In the genomic region with DNA sequence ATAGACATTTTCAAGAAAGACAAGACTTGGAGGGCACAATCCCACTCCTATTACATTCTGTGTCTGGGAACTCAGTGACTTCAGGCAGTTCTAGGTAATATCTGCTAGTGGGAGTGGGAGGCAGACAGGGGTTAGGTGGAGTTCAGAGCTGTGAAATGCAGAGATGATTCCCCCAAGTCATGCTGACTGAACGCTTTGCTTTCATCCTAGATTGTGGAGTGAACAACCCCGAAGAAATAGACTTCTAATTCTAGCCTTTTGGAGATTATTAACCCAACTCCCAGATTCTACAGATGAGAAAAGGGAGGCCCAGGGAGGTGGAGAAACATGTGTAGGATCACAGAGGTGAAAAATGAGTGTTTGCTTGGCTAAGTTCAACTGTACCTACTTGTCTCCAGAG, we compare ENCODE assay signal across 18 cellular contexts.
DNase-seq lines count a peak whose midpoint lies in the region; FAIRE-seq and TF ChIP-seq lines count a peak whose summit lies in the region.
"Had no signal": no experiment of that assay in that cellular context is flagged by ENCODE, and none has a peak within 500 bp of the region (broad histone marks: within the 10 kb centered on the region; RNA-seq: fewer than 3 reads in every experiment).

No MANE protein-coding gene starts in this region.

- no TSS peak for BruUV-seq in MCF 10A (replicated peaks; lab: Mats Ljungman, UMichigan)

- no peaks in the 10 kb centered on the region for H3K4me1 ChIP-seq in breast epithelium
- H3K4me1 ChIP-seq in keratinocyte (ENCODE audit: control insufficient read depth, extremely low read depth, insufficient read depth, low read length) = peaks cover 3% of the 10 kb centered on the region
- no peaks in the 10 kb centered on the region for H3K4me1 ChIP-seq in smooth muscle cell (ENCODE audit: low read depth)
- H3K4me1 ChIP-seq: SJCRH30 had no signal

- H2AFZ ChIP-seq in keratinocyte (ENCODE audit: control insufficient read depth, low read length) (no peak overlapping the region), smooth muscle cell (ENCODE audit: low read depth) (no peak overlapping the region)
- H2AFZ ChIP-seq: GM23338 had no signal

- TF ChIP-seq CTCF in breast epithelium (IDR thresholded peaks at IDR 0.05) = no peak
- TF ChIP-seq CTCF in MCF 10A (IDR thresholded peaks at IDR 0.05; ENCODE audit: unreplicated experiment) = no peak
- TF ChIP-seq CTCF in keratinocyte (optimal IDR thresholded peaks at IDR 0.05 in 1 of 3, IDR thresholded peaks at IDR 0.05 in 1 of 3, conservative IDR thresholded peaks at IDR 0.05 in 1 of 3; ENCODE audit: extremely low read depth in 1 of 3, insufficient read depth in 2 of 3, low read length in 3 of 3) = no peak
- no peak for TF ChIP-seq CTCF in smooth muscle cell (IDR thresholded peaks at IDR 0.05; ENCODE audit: borderline replicate concordance, insufficient read depth, poor library complexity, severe bottlenecking)
- no peak for TF ChIP-seq CTCF in endothelial cell (IDR thresholded peaks at IDR 0.05; ENCODE audit: unreplicated experiment)

- H3K27me3 Mint-ChIP-seq in MCF 10A (ENCODE audit: insufficient read depth, unreplicated experiment) = no peaks in the 10 kb centered on the region
- H3K27me3 Mint-ChIP-seq in endothelial cell (ENCODE audit: unreplicated experiment) = peaks cover 2% of the 10 kb centered on the region

- intact Hi-C loops in breast epithelium (cut with DNase I; ENCODE audit: low total_unique reads) (no loop called here), MCF 10A (cut with micrococcal nuclease) (no loop called here)

- WGBS in smooth muscle cell (ENCODE audit: low lambda C conversion rate) = 47% methylated on average over 2 of the region's 2 CpGs

- peaks cover 28% of the 10 kb centered on the region for H3K9me3 Mint-ChIP-seq in MCF 10A (ENCODE audit: unreplicated experiment)
- H3K9me3 Mint-ChIP-seq in endothelial cell (ENCODE audit: unreplicated experiment) = no peaks in the 10 kb centered on the region
- H3K9me3 Mint-ChIP-seq: GM23338 had no signal

- no peaks in the 10 kb centered on the region for H3K36me3 ChIP-seq in breast epithelium
- H3K36me3 ChIP-seq in keratinocyte (ENCODE audit: control insufficient read depth in 2 of 2, extremely low read depth in 1 of 2, insufficient read depth in 2 of 2, low read length in 2 of 2) = no peaks in the 10 kb centered on the region
- H3K36me3 ChIP-seq in smooth muscle cell (ENCODE audit: low read depth) = no peaks in the 10 kb centered on the region
- H3K36me3 ChIP-seq: SJCRH30 had no signal

- dilution Hi-C loops in keratinocyte (cut with MboI; ENCODE audit: extremely low pct_ligation_motif_present, low sequenced_read_pairs) = no loop called here

- H3K27me3 ChIP-seq in breast epithelium (no peaks in the 10 kb centered on the region), keratinocyte (ENCODE audit: control insufficient read depth, extremely low read depth, insufficient read depth, low read length) (no peaks in the 10 kb centered on the region), smooth muscle cell (ENCODE audit: low read depth) (peaks cover 8% of the 10 kb centered on the region)
- H3K27me3 ChIP-seq: SJCRH30 had no signal

- peak overlapping the region; percentile 54 to 79 for H3K27ac ChIP-seq in breast epithelium
- peak overlapping the region; percentile 5 for H3K27ac ChIP-seq in angular gyrus (ENCODE audit: low read depth, low read length)
- peak overlapping the region; percentile 76 for H3K27ac ChIP-seq in keratinocyte (ENCODE audit: control insufficient read depth, insufficient read depth, low read length)
- peak overlapping the region; percentile 89 for H3K27ac ChIP-seq in smooth muscle cell (ENCODE audit: low read depth)
- H3K27ac ChIP-seq: 22Rv1, KMS-11, SJCRH30 had no signal

- TF ChIP-seq POLR2A in breast epithelium (IDR thresholded peaks at IDR 0.05) = no peak

- no peaks in the 10 kb centered on the region for H3K79me2 ChIP-seq in keratinocyte (ENCODE audit: control insufficient read depth, insufficient read depth, low read length)
- H3K79me2 ChIP-seq in smooth muscle cell (ENCODE audit: low read depth) = no peaks in the 10 kb centered on the region

- H3K4me3 ChIP-seq in breast epithelium = no peak overlapping the region
- no peak overlapping the region for H3K4me3 ChIP-seq in keratinocyte (ENCODE audit: control insufficient read depth in 2 of 3, extremely low read depth in 1 of 3, insufficient read depth in 2 of 3, low read depth in 1 of 3, low read length in 3 of 3)
- no peak overlapping the region for H3K4me3 ChIP-seq in smooth muscle cell
- H3K4me3 ChIP-seq: GM23338, SJCRH30 had no signal

- H3K4me2 ChIP-seq in keratinocyte (ENCODE audit: control insufficient read depth, extremely low read depth, insufficient read depth, low read depth, low read length) (peak overlapping the region; percentile 24), smooth muscle cell (peak overlapping the region; percentile 49)
- H3K4me2 ChIP-seq: GM23338, KMS-11 had no signal

- no peak for FAIRE-seq in keratinocyte (lab: Jason Lieb, UNC)

- H3K4me3 Mint-ChIP-seq in MCF 10A (ENCODE audit: unreplicated experiment) (no peak overlapping the region), endothelial cell (ENCODE audit: unreplicated experiment) (no peak overlapping the region)
- H3K4me3 Mint-ChIP-seq: B cell; CD4-positive, alpha-beta T cell; GM23338 had no signal

- POLR2A ChIA-PET in MCF 10A (lab: Yijun Ruan, JAX) = no interaction called here

- H3K36me3 Mint-ChIP-seq in MCF 10A (ENCODE audit: insufficient read depth, unreplicated experiment) (no peaks in the 10 kb centered on the region), endothelial cell (ENCODE audit: low read depth, unreplicated experiment) (no peaks in the 10 kb centered on the region)

- no peaks in the 10 kb centered on the region for H3K9me1 ChIP-seq in keratinocyte (ENCODE audit: control insufficient read depth, extremely low read depth, insufficient read depth, low read length)

- H3K9ac ChIP-seq in keratinocyte (ENCODE audit: control insufficient read depth, extremely low read depth, insufficient read depth, low read length) = peak overlapping the region; percentile 19
- peak overlapping the region; percentile 26 for H3K9ac ChIP-seq in smooth muscle cell (ENCODE audit: low read depth)
- H3K9ac ChIP-seq: KMS-11 had no signal

- H3F3A ChIP-seq in smooth muscle cell (ENCODE audit: low read depth) = no peaks in the 10 kb centered on the region

- no peak overlapping the region for H3K27ac Mint-ChIP-seq in MCF 10A (ENCODE audit: low read depth, unreplicated experiment)
- no peak overlapping the region for H3K27ac Mint-ChIP-seq in endothelial cell (ENCODE audit: unreplicated experiment)
- H3K27ac Mint-ChIP-seq: B cell; CD4-positive, alpha-beta T cell; GM23338 had no signal

- H4K20me1 ChIP-seq in keratinocyte (ENCODE audit: control insufficient read depth, extremely low read depth, insufficient read depth, low read length) = no peaks in the 10 kb centered on the region
- H4K20me1 ChIP-seq in smooth muscle cell (ENCODE audit: low read depth) = no peaks in the 10 kb centered on the region

- H3K9me3 ChIP-seq in breast epithelium = no peaks in the 10 kb centered on the region
- H3K9me3 ChIP-seq in keratinocyte (ENCODE audit: control insufficient read depth, low read depth, low read length) = no peaks in the 10 kb centered on the region
- no peaks in the 10 kb centered on the region for H3K9me3 ChIP-seq in smooth muscle cell (replicated peaks; ENCODE audit: low read depth)
- H3K9me3 ChIP-seq: SJCRH30 had no signal

- H3K4me1 Mint-ChIP-seq in MCF 10A (ENCODE audit: insufficient read depth, unreplicated experiment) (no peaks in the 10 kb centered on the region), endothelial cell (ENCODE audit: unreplicated experiment) (no peaks in the 10 kb centered on the region)
- H3K4me1 Mint-ChIP-seq: B cell had no signal

- CTCF ChIA-PET in MCF 10A (lab: Yijun Ruan, JAX) = no interaction called here

- DNase-seq in breast epithelium (ENCODE audit: low spot score in 2 of 2) (no peak), MCF 10A (ENCODE audit: unreplicated experiment) (no peak), keratinocyte (ENCODE audit: low read depth, low spot score) (no peak), smooth muscle cell (lab: John Stamatoyannopoulos, UW; ENCODE audit: unreplicated experiment) (no peak), DMS153 treated with DMSO at 0.1 percent for 48 hours (lab: John Stamatoyannopoulos, UW; ENCODE audit: unreplicated experiment) (no peak), endothelial cell (ENCODE audit: low spot score) (no peak), NCI-H526 treated with DMSO at 0.1 percent for 48 hours (lab: John Stamatoyannopoulos, UW) (no peak)
- DNase-seq: CD4-positive, alpha-beta T cell; NCI-H1417 treated with DMSO at 0.1 percent for 48 hours; NCI-H187 treated with DMSO at 0.1 percent for 48 hours; NCI-H2227 treated with DMSO at 0.1 percent for 48 hours; NCI-H510A treated with DMSO at 0.1 percent for 48 hours; SJCRH30 had no signal

Comparison
In these comparisons a context has a peak if more than half of its experiments do, and no peak if none do; other contexts are left out.
1. H3K27ac ChIP-seq: peak in every context shown above with its lines; median percentile 89 in smooth muscle cell; 76 in keratinocyte; 66 in breast epithelium; 5 in angular gyrus.